ENCODE assay signal across 8 cellular contexts in the genomic region with DNA sequence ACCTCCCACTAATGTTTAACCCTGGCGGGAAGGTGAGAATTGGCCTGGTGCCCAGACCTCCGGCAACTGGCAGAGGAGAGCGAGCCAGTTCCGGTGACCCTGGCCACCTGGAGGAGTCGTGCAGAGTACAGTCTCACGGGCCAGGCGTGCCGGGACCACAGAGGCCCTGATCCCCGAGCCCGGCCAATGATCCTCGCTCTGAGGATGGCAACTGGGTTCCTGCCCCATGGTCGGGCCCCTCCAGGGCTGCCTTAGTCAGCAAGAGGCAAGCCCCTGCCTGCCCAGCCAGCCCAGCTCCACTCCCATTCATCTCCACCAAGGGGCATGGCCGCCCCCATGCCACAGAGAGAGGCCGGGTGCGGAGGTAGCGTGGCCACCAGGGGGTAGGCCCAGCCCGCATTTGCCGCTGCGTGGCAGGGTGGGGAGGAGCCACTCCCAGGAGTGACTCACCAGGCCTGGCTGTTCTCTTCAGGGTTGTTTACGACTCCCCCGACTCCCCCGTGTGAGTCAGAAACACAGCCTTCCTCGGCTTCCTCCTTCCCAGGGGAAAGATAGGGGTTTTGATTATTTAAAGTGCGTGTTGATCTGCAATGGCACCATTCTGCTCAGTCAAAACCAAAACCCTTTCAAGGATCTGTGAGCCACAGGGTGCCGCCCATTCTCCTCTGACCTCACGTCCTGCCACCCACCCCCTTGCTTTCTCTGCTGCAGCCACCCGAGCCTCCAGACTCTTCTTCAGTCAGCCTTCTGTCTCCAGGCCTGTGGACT. TPM values are rescaled to one million over a fixed set of nuclear protein-coding genes. Genes with fewer than 3 reads are reported as not detected.
DNase-seq lines count a peak whose midpoint lies in the region; ATAC-seq and TF ChIP-seq lines count a peak whose summit lies in the region.

A gene with protein sequence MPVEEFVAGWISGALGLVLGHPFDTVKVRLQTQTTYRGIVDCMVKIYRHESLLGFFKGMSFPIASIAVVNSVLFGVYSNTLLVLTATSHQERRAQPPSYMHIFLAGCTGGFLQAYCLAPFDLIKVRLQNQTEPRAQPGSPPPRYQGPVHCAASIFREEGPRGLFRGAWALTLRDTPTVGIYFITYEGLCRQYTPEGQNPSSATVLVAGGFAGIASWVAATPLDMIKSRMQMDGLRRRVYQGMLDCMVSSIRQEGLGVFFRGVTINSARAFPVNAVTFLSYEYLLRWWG (minus strand): TSS at position 611 of the 768 bp plus-strand sequence. CDS start 695 bp downstream, outside the sequence.

- H3K23me2 ChIP-seq in H9 (ENCODE audit: insufficient read length, low read depth, low read length, poor library complexity, severe bottlenecking): no peaks in the 10 kb centered on the region

- no peak within 1 kb of the TSS for H3K56ac ChIP-seq in H9 (ENCODE audit: insufficient read length, low read depth, low read length)

- H3K27me3 ChIP-seq in H9 (ENCODE audit: insufficient read depth, low read length) (no peaks in the 10 kb centered on the region), RWPE2 (ENCODE audit: insufficient read depth, poor library complexity, severe bottlenecking) (no peaks in the 10 kb centered on the region), neuron (ENCODE audit: insufficient read depth, low read length) (peaks cover 3% of the 10 kb centered on the region), stomach smooth muscle (ENCODE audit: control insufficient read depth in 1 of 2, insufficient read depth in 2 of 2, low read length in 2 of 2) (no peaks in the 10 kb centered on the region)

- DNase-seq in GF-D8 (lab: John Stamatoyannopoulos, UW) (peak; percentile 72), H9 (peak; percentile 81), LoVo (ENCODE audit: low spot score) (peak; percentile 97), RWPE2 (ENCODE audit: low spot score) (peak; percentile 99), fibroblast of pulmonary artery (ENCODE audit: low read depth) (peak; percentile 99)

- H3K27ac ChIP-seq in H9 (ENCODE audit: insufficient read length, low read depth, low read length) (no peak within 1 kb of the TSS), RWPE2 (ENCODE audit: poor library complexity, severe bottlenecking) (peak within 1 kb of the TSS; percentile 97), stomach smooth muscle (ENCODE audit: low read length) (peak within 1 kb of the TSS; percentile 99)

- peak; percentile 80 for ATAC-seq in RWPE2 (ENCODE audit: low read depth)
- peak; percentile 86 for ATAC-seq in activated T-helper 17 cell treated with anti-CD3 and anti-CD28 coated beads, Interleukin-2, amount 50 U/mL, for 72 hours (replicated peaks)

- no peak within 1 kb of the TSS for H2AK5ac ChIP-seq in H9 (ENCODE audit: insufficient read length, low read length)

- no peaks in the 10 kb centered on the region for H3K79me2 ChIP-seq in H9 (ENCODE audit: insufficient read depth, low read length)

- no peak within 1 kb of the TSS for H2BK120ac ChIP-seq in H9 (ENCODE audit: low read depth, low read length, poor library complexity, severe bottlenecking)

- peak within 1 kb of the TSS; percentile 7 for H3K14ac ChIP-seq in H9 (ENCODE audit: insufficient read depth, low read length)

- peak within 1 kb of the TSS; percentile 35 for H3K18ac ChIP-seq in H9 (ENCODE audit: insufficient read length, low read depth, low read length)

- H4K5ac ChIP-seq in H9 (ENCODE audit: insufficient read length, low read depth, low read length): no peak within 1 kb of the TSS

- H3K4me3 ChIP-seq in RWPE2 (ENCODE audit: severe bottlenecking) (peak within 1 kb of the TSS; percentile 2), fibroblast of pulmonary artery (replicated peaks; ENCODE audit: low read depth, low read length) (peak within 1 kb of the TSS; percentile 44), neuron (ENCODE audit: low read length) (peak within 1 kb of the TSS; percentile 34), stomach smooth muscle (ENCODE audit: low read length in 2 of 2) (peak within 1 kb of the TSS; percentile 64 to 79)

- no peak within 1 kb of the TSS for H3T11ph ChIP-seq in H9 (ENCODE audit: low read length)

- H3K9me3 Mint-ChIP-seq in H9: no peaks in the 10 kb centered on the region
- H3K9me3 Mint-ChIP-seq in activated T-helper 17 cell treated with anti-CD3 and anti-CD28 coated beads, Interleukin-2, amount 50 U/mL, for 72 hours: no peaks in the 10 kb centered on the region

- no peak within 1 kb of the TSS for H2BK12ac ChIP-seq in H9 (ENCODE audit: insufficient read length, low read depth, low read length)

- TF ChIP-seq CTCF in H9 (conservative IDR thresholded peaks at IDR 0.05) (peak; percentile 59; the same call in 2 of the 3 replicates), RWPE2 (IDR thresholded peaks at IDR 0.05; ENCODE audit: poor library complexity, severe bottlenecking) (peak; percentile 89), fibroblast of pulmonary artery (IDR thresholded peaks at IDR 0.05; ENCODE audit: low read length, missing control alignments) (peak; percentile 63)

- peak within 1 kb of the TSS; percentile 26 for H3K4me2 ChIP-seq in H9 (ENCODE audit: insufficient read depth, insufficient read length, low read length)

- H4K20me1 ChIP-seq in H9 (ENCODE audit: control insufficient read depth, insufficient read depth, insufficient read length): no peaks in the 10 kb centered on the region

- H2AFZ ChIP-seq in H9 (ENCODE audit: low read length) (peak within 1 kb of the TSS; percentile 67), neuron (ENCODE audit: low read depth, low read length) (peak within 1 kb of the TSS; percentile 92)

- no peak within 1 kb of the TSS for H3K23ac ChIP-seq in H9 (ENCODE audit: insufficient read length, low read depth, low read length)

- H3K4me1 ChIP-seq in H9 (ENCODE audit: insufficient read depth, low read length): 0 out of 2 replicates have a peak, but pooled peaks cover 2% of the 10 kb centered on the region
- peaks cover 16% of the 10 kb centered on the region for H3K4me1 ChIP-seq in RWPE2 (ENCODE audit: insufficient read depth, poor library complexity, severe bottlenecking)
- H3K4me1 ChIP-seq in neuron (ENCODE audit: insufficient read depth, low read length): peaks cover 21% of the 10 kb centered on the region
- H3K4me1 ChIP-seq in stomach smooth muscle (ENCODE audit: control insufficient read depth, insufficient read depth, low read length): peaks cover 49% of the 10 kb centered on the region

- H3K36me3 ChIP-seq in RWPE2 (ENCODE audit: low read depth) (no peaks in the 10 kb centered on the region), neuron (ENCODE audit: insufficient read depth, low read length) (no peaks in the 10 kb centered on the region), stomach smooth muscle (ENCODE audit: control insufficient read depth in 2 of 2, insufficient read depth in 2 of 2, low read length in 2 of 2) (no peaks in the 10 kb centered on the region)

- H3K9me3 ChIP-seq in H9 (ENCODE audit: control insufficient read depth, low read depth, low read length) (no peaks in the 10 kb centered on the region), RWPE2 (ENCODE audit: severe bottlenecking) (no peaks in the 10 kb centered on the region), neuron (ENCODE audit: low read length) (no peaks in the 10 kb centered on the region), stomach smooth muscle (ENCODE audit: control insufficient read depth in 2 of 2, low read length in 2 of 2) (no peaks in the 10 kb centered on the region)

- H3K79me1 ChIP-seq in H9 (ENCODE audit: insufficient read depth, low read depth, low read length, poor library complexity, severe bottlenecking): no peaks in the 10 kb centered on the region

- peak within 1 kb of the TSS; percentile 18 to 25; a peak in 4 of 5 replicates for H3K4me3 Mint-ChIP-seq in H9
- peak within 1 kb of the TSS; percentile 89 for H3K4me3 Mint-ChIP-seq in activated T-helper 17 cell treated with anti-CD3 and anti-CD28 coated beads, Interleukin-2, amount 50 U/mL, for 72 hours

- no peak within 1 kb of the TSS for H2BK15ac ChIP-seq in H9 (ENCODE audit: low read depth, low read length)

- H2BK20ac ChIP-seq in H9 (ENCODE audit: low read depth, low read length, poor library complexity, severe bottlenecking): no peak within 1 kb of the TSS

- H2BK5ac ChIP-seq in H9 (ENCODE audit: insufficient read length, low read length): no peak within 1 kb of the TSS

- peak within 1 kb of the TSS; percentile 81 to 96 (median 91); a peak in 5 of 7 replicates for H3K27ac Mint-ChIP-seq in H9
- H3K27ac Mint-ChIP-seq in activated T-helper 17 cell treated with anti-CD3 and anti-CD28 coated beads, Interleukin-2, amount 50 U/mL, for 72 hours: peak within 1 kb of the TSS; percentile 94

- H4K91ac ChIP-seq in H9 (ENCODE audit: insufficient read length, low read depth, low read length): no peak within 1 kb of the TSS

- H3K4ac ChIP-seq in H9 (ENCODE audit: low read depth, low read length): no peak within 1 kb of the TSS

- H3K4me1 Mint-ChIP-seq in H9: peaks cover 17 to 18% of the 10 kb centered on the region in 2 experiments
- peaks cover 21% of the 10 kb centered on the region for H3K4me1 Mint-ChIP-seq in activated T-helper 17 cell treated with anti-CD3 and anti-CD28 coated beads, Interleukin-2, amount 50 U/mL, for 72 hours

- H4K8ac ChIP-seq in H9 (replicated peaks; ENCODE audit: insufficient read length, low read depth, low read length): no peak within 1 kb of the TSS

- peaks cover 4% of the 10 kb centered on the region for H3K27me3 Mint-ChIP-seq in H9 (ENCODE audit: low read depth)
- no peaks in the 10 kb centered on the region for H3K27me3 Mint-ChIP-seq in activated T-helper 17 cell treated with anti-CD3 and anti-CD28 coated beads, Interleukin-2, amount 50 U/mL, for 72 hours

- H3K9ac ChIP-seq in H9 (ENCODE audit: extremely low read depth, insufficient read length, low read length): no peak within 1 kb of the TSS
- H3K9ac ChIP-seq in stomach smooth muscle (ENCODE audit: low read length in 2 of 2): peak within 1 kb of the TSS; percentile 86 to 88

- no CpG with 5 or more reads among the region's 27 CpGs for WGBS in H9 (ENCODE audit: extremely low coverage, insufficient read length, low lambda C conversion rate)

- H3K36me3 Mint-ChIP-seq in H9 (ENCODE audit: insufficient read depth in 1 of 3, low read depth in 3 of 3): no peaks in the 10 kb centered on the region
- H3K36me3 Mint-ChIP-seq in activated T-helper 17 cell treated with anti-CD3 and anti-CD28 coated beads, Interleukin-2, amount 50 U/mL, for 72 hours (ENCODE audit: low read depth): peaks cover 9% of the 10 kb centered on the region

RNA-seq across cellular contexts. Expression of the gene that starts here (rescaled TPM):
- total RNA-seq in H9 (2021): 1.1 and 1.6 TPM in 2 replicates
- total RNA-seq in activated T-helper 17 cell treated with anti-CD3 and anti-CD28 coated beads, Interleukin-2, amount 50 U/mL, for 72 hours: 10 to 100 TPM; 18.0 to 20.1 TPM

Comparison
In these comparisons a context has a peak if more than half of its experiments do, and no peak if none do; other contexts are left out.
1. H3K4me3 ChIP-seq: peak in every context shown above with its lines; median percentile 72 in stomach smooth muscle; 44 in fibroblast of pulmonary artery; 34 in neuron; 2 in RWPE2.